8 cellular contexts compared by ENCODE assay signal in the genomic region with DNA sequence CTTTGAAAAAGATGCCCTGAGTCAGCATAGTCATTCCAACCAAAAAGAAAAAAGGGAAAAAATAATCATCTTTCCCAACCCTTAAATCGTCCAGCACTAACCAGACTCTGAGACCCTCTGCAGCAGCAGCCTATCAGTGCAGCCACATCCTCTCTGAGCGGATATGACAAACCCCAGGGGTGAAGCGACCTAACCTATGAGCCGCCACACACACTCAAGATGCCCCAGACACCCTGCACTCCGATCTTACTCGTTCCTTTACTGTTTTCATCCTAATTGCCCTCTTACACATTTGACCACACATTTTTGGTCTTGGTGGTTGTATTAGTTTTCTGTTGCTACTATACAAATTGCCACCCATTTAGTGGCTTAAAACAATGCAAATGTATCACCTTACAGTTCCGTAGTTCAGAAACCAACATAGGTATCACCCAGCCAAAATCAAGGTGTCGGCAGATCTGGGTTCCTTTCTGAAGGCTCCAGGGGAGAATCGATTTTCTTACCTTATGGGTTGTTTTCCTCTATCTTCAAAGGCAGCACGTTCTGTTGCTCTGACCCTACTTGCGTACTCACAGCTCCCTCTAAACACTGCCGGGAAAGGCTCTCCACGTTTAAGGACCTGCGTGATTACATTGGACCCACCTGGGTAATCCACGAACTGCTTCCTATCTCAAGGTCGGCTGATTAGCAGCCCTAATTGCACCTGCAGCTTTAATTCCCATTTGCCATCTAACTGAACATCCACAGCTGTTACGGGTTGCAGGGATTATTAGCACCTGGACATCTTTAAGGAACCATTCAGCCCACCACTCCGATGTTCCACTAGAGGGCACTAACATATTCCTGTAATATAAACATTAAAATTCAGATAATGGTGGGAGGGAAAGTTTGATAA. TPM values are rescaled to one million over a fixed set of nuclear protein-coding genes. Genes with fewer than 3 reads are reported as not detected.
DNase-seq lines count a peak whose midpoint lies in the region; ATAC-seq, FAIRE-seq and TF ChIP-seq lines count a peak whose summit lies in the region.

No MANE protein-coding gene starts in this region.

- no TSS peak for BruUV-seq in PC-3 (replicated peaks; lab: Mats Ljungman, UMichigan)

- no peaks in the 10 kb centered on the region for H3K79me2 ChIP-seq in PC-3 (ENCODE audit: low read length)

- H3K27me3 ChIP-seq in BJ (ENCODE audit: control insufficient read depth, insufficient read depth, low read length) (peaks cover 7% of the 10 kb centered on the region; the same call in 1 of the 2 replicates), PC-3 (ENCODE audit: low read length) (peaks cover 3% of the 10 kb centered on the region; the same call in 1 of the 2 replicates), bronchial epithelial cell (ENCODE audit: control insufficient read depth, insufficient read depth, low read length) (no peaks in the 10 kb centered on the region)

- H3K4me3 ChIP-seq in BJ (ENCODE audit: low read depth, low read length) (no peak overlapping the region), PC-3 (ENCODE audit: low read length) (no peak overlapping the region), bronchial epithelial cell (ENCODE audit: low read depth, low read length) (no peak overlapping the region)

- H3K4me1 Mint-ChIP-seq in naive thymus-derived CD8-positive, alpha-beta T cell, result peaks cover 10 to 79% (median 61%) of the 10 kb centered on the region in 4 donors

- peak overlapping the region; percentile 89 to 96 (median 95) for H3K27ac Mint-ChIP-seq in naive thymus-derived CD8-positive, alpha-beta T cell

- H3K9me3 Mint-ChIP-seq in naive thymus-derived CD8-positive, alpha-beta T cell, result no peaks in the 10 kb centered on the region

- DNase-seq in BJ (ENCODE audit: low read depth), result no peak
- peak; percentile 66 for DNase-seq in PC-3
- peak; percentile 45 for DNase-seq in bronchial epithelial cell (ENCODE audit: low read depth)
- DNase-seq in naive thymus-derived CD8-positive, alpha-beta T cell, result peak in 3 of 10 donors; percentile 15 to 44 (median 29)
- no peak for DNase-seq in amygdala (lab: John Stamatoyannopoulos, UW)
- no peak for DNase-seq in sciatic nerve (ENCODE audit: low spot score)
- no peak for DNase-seq in activated CD4-positive, CD25-positive, alpha-beta regulatory T cell (lab: John Stamatoyannopoulos, UW)

- H3K27ac ChIP-seq in PC-3 (ENCODE audit: low read length), result no peak overlapping the region

- no peaks in the 10 kb centered on the region for H3K4me1 ChIP-seq in PC-3 (ENCODE audit: insufficient read depth, low read length)

- POLR2A ChIA-PET in BJ (lab: Charles Lee) (no interaction called here), PC-3 (lab: Charles Lee; ENCODE audit: unreplicated experiment) (no interaction called here)
- POLR2A ChIA-PET in naive thymus-derived CD8-positive, alpha-beta T cell (lab: Charles Lee), result interaction anchor here (0.9 to 7.4 kb wide), 5 partner anchors 72 to 97 kb away, joined by 3 to 96 read pairs (median 19); no protein-coding TSS in a partner anchor

- H3K36me3 Mint-ChIP-seq in naive thymus-derived CD8-positive, alpha-beta T cell, result no peaks in the 10 kb centered on the region

- ATAC-seq in PC-3 (peak; percentile 75; the same call in 1 of the 2 replicates), sciatic nerve (no peak)
- peak; percentile 76 to 82 for ATAC-seq in naive thymus-derived CD8-positive, alpha-beta T cell

- H3F3A ChIP-seq in PC-3 (ENCODE audit: low read length, unreplicated experiment), result no peaks in the 10 kb centered on the region

- H3K27me3 Mint-ChIP-seq in naive thymus-derived CD8-positive, alpha-beta T cell, result no peaks in the 10 kb centered on the region

- no peaks in the 10 kb centered on the region for H3K9me3 ChIP-seq in PC-3 (ENCODE audit: low read length)

- no peak overlapping the region for H2AFZ ChIP-seq in PC-3 (ENCODE audit: low read length)

- TF ChIP-seq CTCF in BJ (IDR thresholded peaks at IDR 0.05; ENCODE audit: insufficient read depth, low read depth, low read length) (peak; percentile 68), GM12874 (IDR thresholded peaks at IDR 0.05; ENCODE audit: insufficient read depth, low read depth, low read length) (peak; percentile 41; the same call in 1 of the 2 replicates), PC-3 (conservative IDR thresholded peaks at IDR 0.05; ENCODE audit: low read depth, low read length) (peak; percentile 85), bronchial epithelial cell (IDR thresholded peaks at IDR 0.05; ENCODE audit: insufficient read depth, low read length, severe bottlenecking) (peak; percentile 51)

- H3K4me3 Mint-ChIP-seq in naive thymus-derived CD8-positive, alpha-beta T cell, result peak overlapping the region; percentile 84 to 94 (median 90)

- H3K4me2 ChIP-seq in PC-3 (ENCODE audit: low read length), result no peak overlapping the region

- H3K9me2 ChIP-seq in PC-3 (replicated peaks; ENCODE audit: low read length), result no peaks in the 10 kb centered on the region

- H3K9ac ChIP-seq in PC-3 (ENCODE audit: low read length), result no peak overlapping the region

- FAIRE-seq in bronchial epithelial cell (lab: Jason Lieb, UNC), result no peak

- CTCF ChIA-PET in BJ (lab: Yijun Ruan, JAX), result interaction anchor here (0.7 to 2.6 kb wide), 9 partner anchors 14 to 295 kb away, joined by 3 to 7 read pairs (median 3); no protein-coding TSS in a partner anchor
- CTCF ChIA-PET in PC-3 (lab: Charles Lee), result interaction anchor here (0.6 to 3.9 kb wide), 5 partner anchors 8 to 327 kb away, joined by 3 to 36 read pairs (median 3); no protein-coding TSS in a partner anchor

- intact Hi-C loops in PC-3 (cut with micrococcal nuclease) (loop anchor here (1.0 to 5.0 kb wide), 5 partner anchors 63 to 177 kb away; no protein-coding TSS in a partner anchor), sciatic nerve (cut with DNase I) (no loop called here)

- H4K20me1 ChIP-seq in PC-3 (ENCODE audit: low read length), result no peaks in the 10 kb centered on the region

- H3K36me3 ChIP-seq in BJ (ENCODE audit: control insufficient read depth, insufficient read depth, low read length), result no peaks in the 10 kb centered on the region
- no peaks in the 10 kb centered on the region for H3K36me3 ChIP-seq in PC-3 (ENCODE audit: low read depth, low read length)
- H3K36me3 ChIP-seq in bronchial epithelial cell (ENCODE audit: control insufficient read depth, insufficient read depth, low read length), result no peaks in the 10 kb centered on the region

RNA-seq across cellular contexts. Expression of a gene that starts 37.3 kb away (rescaled TPM):
- polyA plus RNA-seq in BJ (2011; rRNA removed), result not detected in 2 replicates
- not detected in 2 replicates for polyA minus RNA-seq in BJ (2011; rRNA and poly(A)+ RNA removed)
- total RNA-seq in PC-3 (2014; rRNA removed) (not detected in 2 replicates), bronchial epithelial cell (under 0.01 TPM in 1 of 2 replicates, not detected in the other), sciatic nerve (4.7 TPM)
- not detected for total RNA-seq in naive thymus-derived CD8-positive, alpha-beta T cell
- polyA plus RNA-seq in naive thymus-derived CD8-positive, alpha-beta T cell, result not detected

RNA-seq across cellular contexts. Expression of a gene that starts 58.8 kb away (rescaled TPM):
- polyA plus RNA-seq in BJ (2011; rRNA removed), result not detected in 2 replicates
- not detected in 2 replicates for polyA minus RNA-seq in BJ (2011; rRNA and poly(A)+ RNA removed)
- 0.40 TPM in 1 of 2 replicates, not detected in the other for total RNA-seq in PC-3 (2014; rRNA removed)
- not detected in 2 replicates for total RNA-seq in bronchial epithelial cell
- total RNA-seq in naive thymus-derived CD8-positive, alpha-beta T cell, result not detected
- not detected for polyA plus RNA-seq in naive thymus-derived CD8-positive, alpha-beta T cell
- total RNA-seq in sciatic nerve, result 6.0 TPM

Comparison
In these comparisons a context has a peak if more than half of its experiments do, and no peak if none do; other contexts are left out.
1. DNase-seq: peak in PC-3 (single experiment) and bronchial epithelial cell (single experiment); none in BJ (single experiment), amygdala (0 of 56), sciatic nerve (single experiment) and activated CD4-positive, CD25-positive, alpha-beta regulatory T cell (0 of 4).
2. Peak in every context shown above with its lines, with median percentiles within 50 percentile points of each other: CTCF ChIP-seq.